30 cellular contexts compared by ENCODE assay signal in the genomic region with DNA sequence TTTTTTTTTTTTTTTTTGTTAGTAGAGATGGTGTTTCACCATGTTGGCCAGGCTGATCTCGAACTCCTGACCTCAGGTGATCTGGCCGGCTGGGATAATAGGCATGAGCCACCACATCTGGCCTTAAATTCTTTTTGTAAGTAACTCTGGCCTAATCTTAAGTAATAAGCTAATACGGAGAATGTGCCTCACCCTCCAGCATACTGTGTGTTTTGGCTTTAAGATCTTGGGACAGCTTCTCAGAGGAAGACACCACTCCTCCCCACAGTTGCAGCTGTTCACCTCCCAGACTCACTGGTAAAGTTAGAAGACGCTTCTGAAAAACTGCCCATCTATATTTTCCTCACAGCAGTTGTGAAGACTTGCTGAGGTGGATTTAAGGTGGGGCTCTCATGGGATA.
"Had no signal": no experiment of that assay in that cellular context is flagged by ENCODE, and none has a peak within 500 bp of the region (broad histone marks: within the 10 kb centered on the region; RNA-seq: fewer than 3 reads in every experiment).

No MANE protein-coding gene starts in this region.

- ATAC-seq: activated CD4-positive, CD25-positive, alpha-beta regulatory T cell treated with anti-CD3 and anti-CD28 coated beads, Interleukin-2, amount 50 U/mL, for 24 hours; activated CD8-positive, alpha-beta T cell treated with anti-CD3 and anti-CD28 coated beads for 36 hours; activated naive CD4-positive, alpha-beta T cell treated with anti-CD3 and anti-CD28 coated beads, Interleukin-2, amount 50 U/mL, for 72 hours; activated T-cell treated with anti-CD3 and anti-CD28 coated beads, Interleukin-2, amount 50 U/mL, for 72 hours; T-helper 17 cell had no signal

- H3K4me3 ChIP-seq: ascending aorta, breast epithelium, cardiac muscle cell, colonic mucosa, esophagus squamous epithelium had no signal

- H3K4me1 ChIP-seq: ascending aorta, breast epithelium, colonic mucosa, esophagus squamous epithelium had no signal

- H3K27me3 ChIP-seq: ascending aorta, breast epithelium, cardiac muscle cell, colonic mucosa, esophagus squamous epithelium had no signal

- H3K36me3 ChIP-seq: ascending aorta, breast epithelium, cardiac muscle cell, colonic mucosa, esophagus squamous epithelium, WERI-Rb-1 had no signal

- H3K9me3 ChIP-seq: ascending aorta, colonic mucosa, esophagus squamous epithelium had no signal

- FAIRE-seq: endothelial cell of umbilical vein, frontal cortex had no signal

- H3K27ac ChIP-seq: ascending aorta, breast epithelium, cardiac muscle cell, colonic mucosa, epithelial cell of prostate, esophagus squamous epithelium, WERI-Rb-1 had no signal

- DNase-seq: activated B cell treated with CpG ODN at 0.5 μM for 24 hours; activated CD4-positive, alpha-beta T cell treated with anti-CD3 and anti-CD28 coated beads for 48 hours; activated CD4-positive, alpha-beta T cell treated with anti-CD3 and anti-CD28 coated beads, Interleukin-2, amount 50 U/mL, for 1 hour; activated CD4-positive, alpha-beta T cell treated with anti-CD3 and anti-CD28 coated beads, Interleukin-2, amount 50 U/mL, for 48 hours; activated CD8-positive, alpha-beta memory T cell treated with anti-CD3 and anti-CD28 coated beads for 24 hours; activated CD8-positive, alpha-beta T cell treated with anti-CD3 and anti-CD28 coated beads for 36 hours; activated gamma-delta T cell; activated naive CD4-positive, alpha-beta T cell; activated naive CD4-positive, alpha-beta T cell treated with anti-CD3 and anti-CD28 coated beads, Interleukin-2, amount 10 ng/mL, durations not matched to agents 7 days and 5 days; activated naive CD8-positive, alpha-beta T cell treated with anti-CD3 and anti-CD28 coated beads, Interleukin-2, amount 10 ng/mL, durations not matched to agents 7 days and 5 days; activated T-cell treated with anti-CD3 and anti-CD28 coated beads, Interleukin-2, amount 50 U/mL, for 72 hours; central memory CD4-positive, alpha-beta T cell; cerebellar nuclear complex; colonic mucosa; effector CD8-positive, alpha-beta T cell; esophagus squamous epithelium; foreskin fibroblast; head of caudate nucleus; T-helper 1 cell; T-helper 17 cell; T1000; WERI-Rb-1 had no signal
